Comparison of ENCODE assay signal across 14 cellular contexts in the genomic region with DNA sequence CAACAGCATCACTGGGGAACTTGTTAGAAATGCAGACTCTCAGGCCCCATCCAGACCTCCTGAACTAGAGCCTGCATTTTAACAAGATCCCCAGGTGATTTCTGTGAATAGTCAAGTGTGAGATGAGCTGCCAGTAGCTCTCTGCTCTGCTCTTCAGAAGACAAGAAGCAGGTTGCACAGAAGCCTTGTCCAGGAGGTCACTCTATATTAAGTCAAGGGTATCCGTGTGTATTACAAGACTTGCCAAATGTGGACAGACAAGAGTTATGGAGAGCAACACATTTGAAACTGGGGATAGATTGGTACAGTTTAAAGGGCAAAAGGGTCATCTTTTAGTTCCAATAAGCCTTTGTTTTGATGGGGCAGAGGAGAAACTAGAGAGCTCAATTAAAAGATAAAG. TPM values are rescaled to one million over a fixed set of nuclear protein-coding genes. Genes with fewer than 3 reads are reported as not detected.
DNase-seq lines count a peak whose midpoint lies in the region; ATAC-seq and TF ChIP-seq lines count a peak whose summit lies in the region.
"Had no signal": no experiment of that assay in that cellular context is flagged by ENCODE, and none has a peak within 500 bp of the region (broad histone marks: within the 10 kb centered on the region; RNA-seq: fewer than 3 reads in every experiment).

No MANE protein-coding gene starts in this region.

- H3K27ac Mint-ChIP-seq in neural crest cell (ENCODE audit: unreplicated experiment): peak overlapping the region; percentile 73

- DNase-seq in Right ventricle myocardium inferior (ENCODE audit: missing footprints): no peak
- DNase-seq in cardiac septum (ENCODE audit: low spot score): no peak
- no peak for DNase-seq in neural crest cell (ENCODE audit: low read depth, low spot score)
- DNase-seq in NCI-H345 (lab: John Stamatoyannopoulos, UW): no peak
- DNase-seq in dedifferentiated amniotic fluid mesenchymal stem cell (ENCODE audit: extremely low spot score): no peak
- no peak for DNase-seq in superior temporal gyrus (ENCODE audit: extremely low spot score)
- no peak for DNase-seq in occipital lobe (lab: John Stamatoyannopoulos, UW)
- DNase-seq: COR-L47, GDM1, NCI-H187 had no signal

- TF ChIP-seq EP300 in gastroesophageal sphincter (IDR thresholded peaks at IDR 0.05): no peak

- ATAC-seq in Right ventricle myocardium inferior: peak; percentile 20
- ATAC-seq in gastroesophageal sphincter: no peak

- no peaks in the 10 kb centered on the region for H3K36me3 Mint-ChIP-seq in neural crest cell (ENCODE audit: low read depth)

- no peaks in the 10 kb centered on the region for H3K9me3 Mint-ChIP-seq in neural crest cell

- intact Hi-C loops in Right ventricle myocardium inferior (cut with DNase I): loop anchor here (5.0 kb wide), 1 partner anchor 38 kb away; no protein-coding TSS in a partner anchor
- intact Hi-C loops in cardiac septum (cut with DNase I): loop anchor here (2.0 kb wide), 1 partner anchor 22 kb away; no protein-coding TSS in a partner anchor

- no peaks in the 10 kb centered on the region for H3K27me3 ChIP-seq in gastroesophageal sphincter
- H3K27me3 ChIP-seq: MG63 had no signal

- H3K36me3 ChIP-seq in gastroesophageal sphincter: no peaks in the 10 kb centered on the region
- H3K36me3 ChIP-seq: esophagus muscularis mucosa, MG63 had no signal

- no CpG with 5 or more reads among the region's 1 CpG for WGBS in gastroesophageal sphincter (ENCODE audit: low coverage in 1 of 2), 2 donors

- no peak for TF ChIP-seq POLR2A in gastroesophageal sphincter (IDR thresholded peaks at IDR 0.05)

- peaks cover 25% of the 10 kb centered on the region for H3K4me1 Mint-ChIP-seq in neural crest cell

- peaks cover 0 to 15% (median 12%) of the 10 kb centered on the region in 3 donors for H3K4me1 ChIP-seq in gastroesophageal sphincter

- TF ChIP-seq CTCF in gastroesophageal sphincter (IDR thresholded peaks at IDR 0.05) (no peak), neural crest cell (conservative IDR thresholded peaks at IDR 0.05) (no peak)

- H3K4me3 ChIP-seq in gastroesophageal sphincter: no peak overlapping the region
- H3K4me3 ChIP-seq: esophagus muscularis mucosa, MG63 had no signal

- no peaks in the 10 kb centered on the region for H3K9me3 ChIP-seq in gastroesophageal sphincter
- H3K9me3 ChIP-seq: esophagus muscularis mucosa, MG63 had no signal

- H3K4me3 Mint-ChIP-seq in neural crest cell: no peak overlapping the region

- peak overlapping the region in 3 of 4 donors; percentile 24 to 59 (median 32) for H3K27ac ChIP-seq in gastroesophageal sphincter

- H3K27me3 Mint-ChIP-seq in neural crest cell (ENCODE audit: low read depth): no peaks in the 10 kb centered on the region

RNA-seq across cellular contexts. Expression of gene RIN2, which starts 23.2 kb away (rescaled TPM):
- total RNA-seq in Right ventricle myocardium inferior (54.5 TPM), cardiac septum (63.9 TPM), gastroesophageal sphincter (10 to 100 TPM; 44.7 to 89.5 (median 54.8) TPM), neural crest cell (19.9 and 22.1 TPM in 2 replicates), occipital lobe (20.0 TPM)
- total RNA-seq: activated CD8-positive, alpha-beta memory T cell treated with anti-CD3 and anti-CD28 coated beads for 36 hours had no signal
